Comparison of ENCODE assay signal across 8 cellular contexts in the genomic region with DNA sequence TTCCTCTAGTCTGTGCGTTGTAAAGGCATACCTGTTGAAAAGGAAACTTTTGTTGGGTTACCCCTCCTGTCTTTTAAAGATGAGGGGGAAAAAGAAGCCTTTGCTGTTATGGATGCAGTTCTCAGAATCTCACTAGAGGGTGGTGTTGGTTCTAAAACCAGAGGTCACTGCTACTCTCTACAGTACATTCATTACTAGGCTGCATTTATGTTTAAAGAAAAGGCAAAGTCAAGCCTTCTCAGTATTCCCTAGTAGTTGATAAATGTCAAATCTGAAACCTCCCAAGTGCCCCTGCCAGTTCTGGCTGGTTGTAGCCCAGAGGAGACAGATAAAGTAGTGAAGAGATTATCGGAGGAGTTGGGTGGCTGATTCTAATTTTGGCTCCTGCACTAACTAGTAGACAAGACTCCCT. TPM values are rescaled to one million over a fixed set of nuclear protein-coding genes. Genes with fewer than 3 reads are reported as not detected.
DNase-seq lines count a peak whose midpoint lies in the region; ATAC-seq and TF ChIP-seq lines count a peak whose summit lies in the region.

No MANE protein-coding gene starts in this region.

- H3F3A ChIP-seq in PC-3 (ENCODE audit: low read length, unreplicated experiment) = no peaks in the 10 kb centered on the region

- peak; percentile 67 for DNase-seq in AG20443 (ENCODE audit: low spot score)
- peak; percentile 63 for DNase-seq in PC-3
- DNase-seq in cardiac fibroblast (ENCODE audit: low read depth in 2 of 2) = peak; percentile 76 to 78
- no peak for DNase-seq in left colon
- DNase-seq in transverse colon = no peak
- no peak for DNase-seq in NCI-H128 (lab: John Stamatoyannopoulos, UW; ENCODE audit: unreplicated experiment)

- TF ChIP-seq CTCF in GM12874 (IDR thresholded peaks at IDR 0.05; ENCODE audit: insufficient read depth, low read depth, low read length) (peak; percentile 64), PC-3 (conservative IDR thresholded peaks at IDR 0.05; ENCODE audit: low read depth, low read length) (peak; percentile 85), cardiac fibroblast (IDR thresholded peaks at IDR 0.05; ENCODE audit: low read depth, low read length) (peak; percentile 83), transverse colon (IDR thresholded peaks at IDR 0.05) (peak; percentile 59 to 74 (median 69))

- no TSS peak for BruUV-seq in PC-3 (replicated peaks; lab: Mats Ljungman, UMichigan)

- no peaks in the 10 kb centered on the region for H3K9me2 ChIP-seq in PC-3 (replicated peaks; ENCODE audit: low read length)

- peaks cover 72% of the 10 kb centered on the region for H3K27me3 ChIP-seq in PC-3 (ENCODE audit: low read length)
- H3K27me3 ChIP-seq in transverse colon = peaks cover 26% of the 10 kb centered on the region

- H3K27ac ChIP-seq in PC-3 (ENCODE audit: low read length) (no peak overlapping the region), transverse colon (no peak overlapping the region)

- H3K4me1 ChIP-seq in PC-3 (ENCODE audit: insufficient read depth, low read length) = peaks cover 9% of the 10 kb centered on the region; the same call in 1 of the 2 replicates
- peaks cover 6 to 18% (median 11%) of the 10 kb centered on the region in 4 donors for H3K4me1 ChIP-seq in transverse colon

- no peaks in the 10 kb centered on the region for H3K9me3 ChIP-seq in PC-3 (ENCODE audit: low read length)
- no peaks in the 10 kb centered on the region for H3K9me3 ChIP-seq in transverse colon

- no peak overlapping the region for H3K4me2 ChIP-seq in PC-3 (ENCODE audit: low read length)

- no peak for TF ChIP-seq POLR2A in transverse colon (IDR thresholded peaks at IDR 0.05)

- no peaks in the 10 kb centered on the region for H3K36me3 ChIP-seq in PC-3 (ENCODE audit: low read depth, low read length)
- no peaks in the 10 kb centered on the region for H3K36me3 ChIP-seq in transverse colon

- no peak overlapping the region for H3K9ac ChIP-seq in PC-3 (ENCODE audit: low read length)

- POLR2A ChIA-PET in PC-3 (lab: Charles Lee; ENCODE audit: unreplicated experiment) = no interaction called here

- CTCF ChIA-PET in PC-3 (lab: Charles Lee) = no interaction called here

- intact Hi-C loops in PC-3 (cut with micrococcal nuclease) (loop anchor here (1.0 kb wide), 2 partner anchors 324 to 493 kb away; no protein-coding TSS in a partner anchor), left colon (cut with DNase I, micrococcal nuclease) (loop anchor here (5.0 to 10.0 kb wide), 4 partner anchors 252 to 494 kb away; no protein-coding TSS in a partner anchor), transverse colon (cut with DNase I; ENCODE audit: low total_unique reads) (loop anchor here (5.0 kb wide), 2 partner anchors 324 to 494 kb away; no protein-coding TSS in a partner anchor)

- WGBS in transverse colon (ENCODE audit: low coverage in 1 of 2), 2 donors = 16% methylated on average over 2 of the region's 2 CpGs; no CpG with 5 or more reads in 1 of the 2 donors

- ATAC-seq in HG03342 (IDR thresholded peaks at IDR 0.05; ENCODE audit: unreplicated experiment) = peak; percentile 35
- peak; percentile 20; the same call in 1 of the 2 replicates for ATAC-seq in PC-3
- peak; percentile 65 for ATAC-seq in left colon

- H2AFZ ChIP-seq in PC-3 (ENCODE audit: low read length) = no peak overlapping the region

- no peak for TF ChIP-seq EP300 in transverse colon (IDR thresholded peaks at IDR 0.05; ENCODE audit: low read depth)

- H3K4me3 ChIP-seq in PC-3 (ENCODE audit: low read length) (no peak overlapping the region), cardiac fibroblast (replicated peaks in 1 of 2; ENCODE audit: low read depth in 2 of 2, low read length in 2 of 2) (no peak overlapping the region), transverse colon (no peak overlapping the region)

- in situ Hi-C loops in transverse colon (cut with MboI; ENCODE audit: low pct_ligation_motif_present in 1 of 4, low pct_unique_long_range_greater_than_20kb in 1 of 4, low sequenced_read_pairs in 3 of 4) = loop anchor here (5.0 to 25.0 kb wide), 4 partner anchors 322 to 492 kb away; no protein-coding TSS in a partner anchor

- H3K79me2 ChIP-seq in PC-3 (ENCODE audit: low read length) = no peaks in the 10 kb centered on the region

- no peaks in the 10 kb centered on the region for H4K20me1 ChIP-seq in PC-3 (ENCODE audit: low read length)

RNA-seq across cellular contexts. Expression of gene PLCL1, which starts 1.4 kb away (rescaled TPM):
- total RNA-seq in PC-3 (2014; rRNA removed) = not detected in 2 replicates
- 1 to 10 TPM; 1.1 to 3.0 TPM for total RNA-seq in left colon
- 1 to 10 TPM in 3 of 4 donors, under 1 TPM in 1; 0.20 to 7.1 (median 5.3) TPM for total RNA-seq in transverse colon

RNA-seq across cellular contexts. Expression of gene BOLL, which starts 17.9 kb away (rescaled TPM):
- not detected in 2 replicates for total RNA-seq in PC-3 (2014; rRNA removed)
- not detected for total RNA-seq in left colon
- not detected for total RNA-seq in transverse colon

Comparison
In these comparisons a context has a peak if more than half of its experiments do, and no peak if none do; other contexts are left out.
1. DNase-seq: peak in AG20443 (single experiment), PC-3 (single experiment) and cardiac fibroblast (2 of 2); none in left colon (0 of 2), transverse colon (single experiment) and NCI-H128 (single experiment).
2. Peak in every context shown above with its lines, with median percentiles within 50 percentile points of each other: CTCF ChIP-seq and ATAC-seq.